Comparison of ENCODE assay signal across 22 cellular contexts in genomic region chr3:43629254-43629653, GRCh38. TPM values are rescaled to one million over a fixed set of nuclear protein-coding genes. Genes with fewer than 3 reads are reported as not detected.
DNase-seq lines count a peak whose midpoint lies in the region; ATAC-seq, FAIRE-seq and TF ChIP-seq lines count a peak whose summit lies in the region.
"Had no signal": no experiment of that assay in that cellular context is flagged by ENCODE, and none has a peak within 500 bp of the region (broad histone marks: within the 10 kb centered on the region; RNA-seq: fewer than 3 reads in every experiment).

No MANE protein-coding gene starts in this region.

- in situ Hi-C loops in GM23248 (cut with MboI): no loop called here

- DNase-seq in GM18507 (ENCODE audit: extremely low spot score, insufficient read length, low read depth) (peak; percentile 12), GM23248 (peak; percentile 40), RPMI7951 (ENCODE audit: low read depth) (peak; percentile 34), kidney epithelial cell (ENCODE audit: low read depth) (peak; percentile 83), anterior cingulate cortex (lab: John Stamatoyannopoulos, UW) (no peak), SIG-M5 (lab: John Stamatoyannopoulos, UW) (no peak)
- DNase-seq: activated CD4-positive, alpha-beta T cell treated with anti-CD3 and anti-CD28 coated beads for 48 hours; body of pancreas; CD8-positive, alpha-beta T cell; effector CD8-positive, alpha-beta T cell; foreskin keratinocyte; GF-D8; H9; mesendoderm; NCI-H187 treated with DMSO at 0.1 percent for 48 hours; NCI-H69; right cardiac atrium; stimulated activated CD4-positive, alpha-beta T cell treated with anti-CD3 and anti-CD28 coated beads, Interleukin-2, amount 100 ng/mL, for 48 hours; T-helper 2 cell had no signal

- H3K9me3 ChIP-seq in GM23248 (ENCODE audit: low read depth): no peaks in the 10 kb centered on the region
- H3K9me3 ChIP-seq: body of pancreas had no signal

- H3K36me3 ChIP-seq in GM23248 (ENCODE audit: low read depth) (no peaks in the 10 kb centered on the region), kidney epithelial cell (ENCODE audit: control insufficient read depth, insufficient read depth, low read length) (no peaks in the 10 kb centered on the region)
- H3K36me3 ChIP-seq: neural progenitor cell had no signal

- ATAC-seq in GM19395 (IDR thresholded peaks at IDR 0.05; ENCODE audit: unreplicated experiment) (no peak), GM18907 (IDR thresholded peaks at IDR 0.05; ENCODE audit: unreplicated experiment) (no peak)
- ATAC-seq: body of pancreas; CD8-positive, alpha-beta T cell; foreskin keratinocyte; right cardiac atrium had no signal

- TF ChIP-seq CTCF in kidney epithelial cell (IDR thresholded peaks at IDR 0.05; ENCODE audit: insufficient read depth, low read length, poor library complexity, severe bottlenecking): no peak

- no peaks in the 10 kb centered on the region for H4K20me1 ChIP-seq in GM23248 (ENCODE audit: insufficient read depth)

- H3K4me3 ChIP-seq in GM23248: no peak overlapping the region
- H3K4me3 ChIP-seq in kidney epithelial cell (ENCODE audit: low read depth, low read length): no peak overlapping the region
- H3K4me3 ChIP-seq: body of pancreas, neural progenitor cell had no signal

- peak; percentile 77 for FAIRE-seq in GM18507 (lab: Jason Lieb, UNC)

- no peaks in the 10 kb centered on the region for H3K9me2 ChIP-seq in GM23248 (ENCODE audit: insufficient read depth)

- H3K4me2 ChIP-seq in GM23248 (ENCODE audit: unreplicated experiment): no peak overlapping the region
- H3K4me2 ChIP-seq: neural progenitor cell had no signal

- peaks cover 24% of the 10 kb centered on the region for H3F3A ChIP-seq in GM23248 (ENCODE audit: insufficient read depth)

- no peaks in the 10 kb centered on the region for H3K27me3 ChIP-seq in GM23248 (replicated peaks; ENCODE audit: insufficient read depth)
- H3K27me3 ChIP-seq in kidney epithelial cell (ENCODE audit: control insufficient read depth, insufficient read depth, low read length): no peaks in the 10 kb centered on the region
- H3K27me3 ChIP-seq: body of pancreas, foreskin keratinocyte, neural progenitor cell had no signal

- H3K4me1 ChIP-seq in GM23248 (ENCODE audit: insufficient read depth): peaks cover 25% of the 10 kb centered on the region
- H3K4me1 ChIP-seq: body of pancreas, neural progenitor cell had no signal

- H2AFZ ChIP-seq in GM23248: no peak overlapping the region
- H2AFZ ChIP-seq: neural progenitor cell had no signal

- no peak overlapping the region for H3K27ac ChIP-seq in GM23248
- H3K27ac ChIP-seq: body of pancreas, foreskin keratinocyte, neural progenitor cell had no signal

- H3K9ac ChIP-seq in GM23248: no peak overlapping the region
- H3K9ac ChIP-seq: neural progenitor cell had no signal

- H3K79me2 ChIP-seq in GM23248 (ENCODE audit: insufficient read depth): no peaks in the 10 kb centered on the region

RNA-seq across cellular contexts. Expression of gene ANO10, which starts 7.4 kb away (rescaled TPM):
- 45.0 and 51.1 TPM in 2 replicates for total RNA-seq in GM23248 (2014; rRNA removed; shearing (Covaris generic))
- 73.2 and 74.4 TPM in 2 replicates for polyA plus RNA-seq in GM23248 (2016; fragmentation: Nextera tagmentation; extraction: Ambion mirVana)
- 29.8 and 33.3 TPM in 2 replicates for total RNA-seq in RPMI7951 (2014; rRNA removed; shearing (Covaris generic))
- total RNA-seq in kidney epithelial cell: 51.1 and 57.3 TPM in 2 replicates

Comparison
In these comparisons a context has a peak if more than half of its experiments do, and no peak if none do; other contexts are left out.
1. DNase-seq: peak in GM18507 (single experiment), GM23248 (single experiment), RPMI7951 (single experiment) and kidney epithelial cell (single experiment); none in anterior cingulate cortex (0 of 58) and SIG-M5 (single experiment).